Comparison of ENCODE assay signal across 10 cellular contexts in the genomic region with DNA sequence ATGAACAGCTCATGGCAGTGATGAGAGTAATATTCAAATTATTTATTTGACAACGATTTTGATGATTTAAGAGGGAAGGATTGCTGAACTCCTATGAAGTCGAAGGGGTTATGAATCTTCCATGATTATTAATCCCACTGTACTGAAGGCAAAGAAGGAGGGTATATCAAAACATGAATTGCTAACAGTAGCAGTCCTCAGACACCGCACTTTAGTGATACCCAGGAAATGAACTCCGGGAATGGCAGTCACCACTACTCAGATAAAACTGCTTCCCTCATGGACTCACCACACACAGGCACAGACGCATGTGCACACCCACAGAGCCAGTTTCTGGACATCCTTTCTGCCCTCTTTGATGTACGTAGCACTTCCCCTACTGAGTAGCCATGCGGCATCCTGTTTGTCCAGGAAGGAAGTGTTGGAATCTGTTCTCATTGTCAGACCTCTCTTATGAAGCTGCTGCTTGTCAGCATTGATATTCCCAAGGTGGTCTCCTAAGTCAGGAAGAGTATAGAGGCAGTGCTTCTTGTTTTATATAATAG.
A peak's percentile ranks its signal among the peaks of the same experiment; 100 is the strongest.
DNase-seq lines count a peak whose midpoint lies in the region; ATAC-seq and TF ChIP-seq lines count a peak whose summit lies in the region.
"Had no signal": no experiment of that assay in that cellular context is flagged by ENCODE, and none has a peak within 500 bp of the region (broad histone marks: within the 10 kb centered on the region; RNA-seq: fewer than 3 reads in every experiment).

No MANE protein-coding gene starts in this region.

- DNase-seq in cardiac muscle cell (ENCODE audit: low read depth in 1 of 2, low spot score in 1 of 2) (peak in 1 of 2 donors; percentile 64), cardiac septum (ENCODE audit: low spot score) (no peak), chondrocyte (ENCODE audit: low spot score) (no peak), mesenchymal stem cell (no peak), progenitor cell of endocrine pancreas (ENCODE audit: low spot score, unreplicated experiment) (no peak), glutamatergic neuron (no peak)
- DNase-seq: activated naive CD4-positive, alpha-beta T cell treated with anti-CD3 and anti-CD28 coated beads, Interleukin-2, amount 10 ng/mL, durations not matched to agents 7 days and 5 days; Peyer's patch had no signal

- H3K36me3 Mint-ChIP-seq in chondrocyte (ENCODE audit: low read depth) (no peaks in the 10 kb centered on the region), progenitor cell of endocrine pancreas (ENCODE audit: insufficient read depth) (no peaks in the 10 kb centered on the region), glutamatergic neuron (ENCODE audit: unreplicated experiment) (no peaks in the 10 kb centered on the region)
- H3K36me3 Mint-ChIP-seq: activated naive CD4-positive, alpha-beta T cell treated with anti-CD3 and anti-CD28 coated beads, Interleukin-2, amount 10 ng/mL, durations not matched to agents 7 days and 5 days had no signal

- H3K4ac ChIP-seq in mesenchymal stem cell (ENCODE audit: low read depth in 1 of 2, low read length in 2 of 2), result no peak overlapping the region

- H2AK5ac ChIP-seq in mesenchymal stem cell (ENCODE audit: low read length, severe bottlenecking), result no peak overlapping the region

- no peak overlapping the region for H2BK15ac ChIP-seq in mesenchymal stem cell (ENCODE audit: low read depth, poor library complexity, severe bottlenecking)

- no peaks in the 10 kb centered on the region for H3K27me3 Mint-ChIP-seq in chondrocyte (ENCODE audit: low read depth)
- no peaks in the 10 kb centered on the region for H3K27me3 Mint-ChIP-seq in progenitor cell of endocrine pancreas
- no peaks in the 10 kb centered on the region for H3K27me3 Mint-ChIP-seq in glutamatergic neuron (ENCODE audit: unreplicated experiment)
- H3K27me3 Mint-ChIP-seq: activated naive CD4-positive, alpha-beta T cell treated with anti-CD3 and anti-CD28 coated beads, Interleukin-2, amount 10 ng/mL, durations not matched to agents 7 days and 5 days had no signal

- intact Hi-C loops in cardiac septum (cut with DNase I), result loop anchor here (5.0 kb wide), 1 partner anchor 97 kb away; a partner anchor contains a TSS

- TF ChIP-seq CTCF in cardiac muscle cell (IDR thresholded peaks at IDR 0.05; ENCODE audit: low read depth, low read length) (no peak), chondrocyte (IDR thresholded peaks at IDR 0.05) (no peak), progenitor cell of endocrine pancreas (IDR thresholded peaks at IDR 0.05; ENCODE audit: unreplicated experiment) (no peak), glutamatergic neuron (IDR thresholded peaks at IDR 0.05; ENCODE audit: partially characterized antibody, unreplicated experiment) (no peak)

- H3K18ac ChIP-seq in mesenchymal stem cell (ENCODE audit: low read depth in 1 of 2, low read length in 2 of 2), result peak overlapping the region; percentile 15 to 23

- H3K4me1 ChIP-seq in cardiac muscle cell (ENCODE audit: low read depth) (peaks cover 14% of the 10 kb centered on the region), mesenchymal stem cell (ENCODE audit: control insufficient read depth, insufficient read depth, low read depth, low read length) (peaks cover 2% of the 10 kb centered on the region)
- H3K4me1 ChIP-seq: Peyer's patch had no signal

- peaks cover 72% of the 10 kb centered on the region for H3K4me1 Mint-ChIP-seq in chondrocyte (ENCODE audit: low read depth)
- no peaks in the 10 kb centered on the region for H3K4me1 Mint-ChIP-seq in progenitor cell of endocrine pancreas (ENCODE audit: low read depth)
- peaks cover 19% of the 10 kb centered on the region for H3K4me1 Mint-ChIP-seq in glutamatergic neuron (ENCODE audit: low read depth, unreplicated experiment)
- H3K4me1 Mint-ChIP-seq: activated naive CD4-positive, alpha-beta T cell treated with anti-CD3 and anti-CD28 coated beads, Interleukin-2, amount 10 ng/mL, durations not matched to agents 7 days and 5 days had no signal

- no peak overlapping the region for H3K4me3 ChIP-seq in cardiac muscle cell
- H3K4me3 ChIP-seq in mesenchymal stem cell (ENCODE audit: insufficient read depth in 1 of 2, low read depth in 1 of 2, low read length in 2 of 2), result no peak overlapping the region
- H3K4me3 ChIP-seq: Peyer's patch had no signal

- H3K4me3 Mint-ChIP-seq in chondrocyte (ENCODE audit: unreplicated experiment) (no peak overlapping the region), progenitor cell of endocrine pancreas (ENCODE audit: low read depth) (no peak overlapping the region), glutamatergic neuron (ENCODE audit: unreplicated experiment) (no peak overlapping the region)
- H3K4me3 Mint-ChIP-seq: activated naive CD4-positive, alpha-beta T cell treated with anti-CD3 and anti-CD28 coated beads, Interleukin-2, amount 10 ng/mL, durations not matched to agents 7 days and 5 days had no signal

- H3K14ac ChIP-seq in mesenchymal stem cell (ENCODE audit: low read length in 2 of 2), result no peak overlapping the region

- ATAC-seq in HG03520 (IDR thresholded peaks at IDR 0.05; ENCODE audit: unreplicated experiment) (no peak), GM21619 (IDR thresholded peaks at IDR 0.05; ENCODE audit: unreplicated experiment) (no peak)

- H3K9me3 Mint-ChIP-seq in chondrocyte (ENCODE audit: low read depth) (no peaks in the 10 kb centered on the region), progenitor cell of endocrine pancreas (ENCODE audit: low read depth) (peaks cover 4% of the 10 kb centered on the region), glutamatergic neuron (ENCODE audit: unreplicated experiment) (peaks cover 1% of the 10 kb centered on the region)
- H3K9me3 Mint-ChIP-seq: activated naive CD4-positive, alpha-beta T cell treated with anti-CD3 and anti-CD28 coated beads, Interleukin-2, amount 10 ng/mL, durations not matched to agents 7 days and 5 days had no signal

- H2AFZ ChIP-seq in mesenchymal stem cell (ENCODE audit: low read depth, low read length), result no peak overlapping the region

- no peaks in the 10 kb centered on the region for H3K9me3 ChIP-seq in cardiac muscle cell (ENCODE audit: low read depth)
- H3K9me3 ChIP-seq in mesenchymal stem cell (ENCODE audit: control insufficient read depth, low read length), result no peaks in the 10 kb centered on the region
- H3K9me3 ChIP-seq: Peyer's patch had no signal

- H2BK120ac ChIP-seq in mesenchymal stem cell (ENCODE audit: low read depth, low read length), result no peak overlapping the region

- H3K79me1 ChIP-seq in mesenchymal stem cell (replicated peaks; ENCODE audit: low read length, poor library complexity, severe bottlenecking), result peaks cover 12% of the 10 kb centered on the region

- peak overlapping the region; percentile 79 for H4K8ac ChIP-seq in mesenchymal stem cell (ENCODE audit: low read length)

- H3K36me3 ChIP-seq in cardiac muscle cell (no peaks in the 10 kb centered on the region), mesenchymal stem cell (ENCODE audit: control insufficient read depth in 1 of 2, insufficient read depth in 2 of 2, low read depth in 1 of 2, low read length in 2 of 2) (no peaks in the 10 kb centered on the region)
- H3K36me3 ChIP-seq: Peyer's patch had no signal

- H3K9ac ChIP-seq in mesenchymal stem cell (ENCODE audit: low read length), result no peak overlapping the region

- peak overlapping the region; percentile 8 for H3K27ac ChIP-seq in cardiac muscle cell
- H3K27ac ChIP-seq in mesenchymal stem cell (ENCODE audit: low read length, poor library complexity, severe bottlenecking), result no peak overlapping the region
- H3K27ac ChIP-seq: Peyer's patch had no signal

- peak overlapping the region; percentile 70 for H4K91ac ChIP-seq in mesenchymal stem cell (ENCODE audit: low read length)

- 81% methylated on average over 7 of the region's 7 CpGs for WGBS in mesenchymal stem cell

- no peak overlapping the region for H3K23ac ChIP-seq in mesenchymal stem cell (ENCODE audit: low read length in 2 of 2)

- H2BK5ac ChIP-seq in mesenchymal stem cell (ENCODE audit: low read depth, low read length, poor library complexity, severe bottlenecking), result no peak overlapping the region

- H3K27ac Mint-ChIP-seq in chondrocyte (ENCODE audit: unreplicated experiment), result peak overlapping the region; percentile 66
- no peak overlapping the region for H3K27ac Mint-ChIP-seq in progenitor cell of endocrine pancreas
- H3K27ac Mint-ChIP-seq in glutamatergic neuron (ENCODE audit: unreplicated experiment), result no peak overlapping the region
- H3K27ac Mint-ChIP-seq: activated naive CD4-positive, alpha-beta T cell treated with anti-CD3 and anti-CD28 coated beads, Interleukin-2, amount 10 ng/mL, durations not matched to agents 7 days and 5 days had no signal

- H3K4me2 ChIP-seq in mesenchymal stem cell (ENCODE audit: low read length, poor library complexity, severe bottlenecking), result no peak overlapping the region

- H2BK12ac ChIP-seq in mesenchymal stem cell (ENCODE audit: low read length in 2 of 2), result peak overlapping the region in 1 of 2 experiments; percentile 57

- no peaks in the 10 kb centered on the region for H3K27me3 ChIP-seq in cardiac muscle cell
- H3K27me3 ChIP-seq in mesenchymal stem cell (ENCODE audit: control insufficient read depth in 1 of 2, insufficient read depth in 1 of 2, low read length in 2 of 2), result no peaks in the 10 kb centered on the region
- H3K27me3 ChIP-seq: Peyer's patch had no signal
